ENCODE assay signal across 8 cellular contexts in the genomic region with DNA sequence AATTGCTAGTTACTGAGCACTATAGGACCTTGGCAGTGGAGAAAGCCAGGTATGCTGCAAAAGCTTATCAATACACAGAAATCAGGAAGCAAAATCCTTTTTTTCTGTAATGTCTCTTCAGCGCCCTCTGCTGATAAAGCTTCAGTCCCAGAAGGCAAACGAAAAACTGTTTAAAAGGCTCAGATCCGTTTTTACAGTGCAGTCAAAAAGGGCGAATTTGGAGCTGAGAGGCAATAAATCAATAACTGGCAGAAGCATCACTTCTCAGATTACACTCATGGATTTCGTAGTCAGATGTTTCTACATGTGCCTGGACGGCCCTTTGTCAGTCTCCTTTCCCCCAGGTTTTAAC. TPM values are rescaled to one million over a fixed set of nuclear protein-coding genes. Genes with fewer than 3 reads are reported as not detected.
DNase-seq lines count a peak whose midpoint lies in the region; ATAC-seq and TF ChIP-seq lines count a peak whose summit lies in the region.

No MANE protein-coding gene starts in this region.

- TF ChIP-seq POLR2A in right lobe of liver (IDR thresholded peaks at IDR 0.05): no peak

- ATAC-seq in right lobe of liver: peak; percentile 6 to 38 (median 11)
- no peak for ATAC-seq in GM21360 (IDR thresholded peaks at IDR 0.05; ENCODE audit: unreplicated experiment)
- ATAC-seq in GM19035 (IDR thresholded peaks at IDR 0.05; ENCODE audit: unreplicated experiment): no peak

- TF ChIP-seq CTCF in HFFc6 (IDR thresholded peaks at IDR 0.05) (peak; percentile 74), brain microvascular endothelial cell (IDR thresholded peaks at IDR 0.05; ENCODE audit: low read depth, low read length, missing control alignments) (peak; percentile 53), right lobe of liver (IDR thresholded peaks at IDR 0.05) (peak; percentile 39 to 78 (median 58))

- peaks cover 12% of the 10 kb centered on the region; the same call in 1 of the 2 replicates for H3K9me3 Mint-ChIP-seq in HFFc6

- peak overlapping the region; percentile 94 for H3K27ac Mint-ChIP-seq in HFFc6

- peak overlapping the region; percentile 96 for H3K4me3 Mint-ChIP-seq in HFFc6

- peak; percentile 61 for DNase-seq in DMS 273 treated with DMSO at 0.1 percent for 48 hours (lab: John Stamatoyannopoulos, UW)
- no peak for DNase-seq in HFFc6
- peak; percentile 78 to 85 for DNase-seq in NOMO-1 (lab: John Stamatoyannopoulos, UW; ENCODE audit: unreplicated experiment in 2 of 2)
- DNase-seq in brain microvascular endothelial cell: no peak
- DNase-seq in right lobe of liver: no peak

- peaks cover 27% of the 10 kb centered on the region for H3K4me1 Mint-ChIP-seq in HFFc6 (ENCODE audit: low read depth)

- intact Hi-C loops in right lobe of liver (cut with DNase I): no loop called here

- peaks cover 0 to 20% (median 8%) of the 10 kb centered on the region in 4 donors for H3K4me1 ChIP-seq in right lobe of liver

- H3K4me3 ChIP-seq in brain microvascular endothelial cell (ENCODE audit: low read depth, low read length) (peak overlapping the region; percentile 49), right lobe of liver (peak overlapping the region; percentile 83 to 90 (median 89))

- in situ Hi-C loops in brain microvascular endothelial cell (cut with HindIII; ENCODE audit: low pct_ligation_motif_present, low sequenced_read_pairs): no loop called here

- no peaks in the 10 kb centered on the region for H3K27me3 ChIP-seq in brain microvascular endothelial cell (replicated peaks)
- no peaks in the 10 kb centered on the region for H3K27me3 ChIP-seq in right lobe of liver

- peak overlapping the region; percentile 72 for H3K27ac ChIP-seq in brain microvascular endothelial cell
- H3K27ac ChIP-seq in right lobe of liver: peak overlapping the region; percentile 98
- H3K27ac ChIP-seq in temporal lobe (ENCODE audit: low read depth, low read length): peak overlapping the region; percentile 97

- WGBS in right lobe of liver (ENCODE audit: insufficient coverage, low coverage, low lambda C conversion rate, missing lambda C conversion rate): 4% methylated on average over 6 of the region's 6 CpGs

- H3K36me3 Mint-ChIP-seq in HFFc6 (ENCODE audit: low read depth): no peaks in the 10 kb centered on the region

- peaks cover 2% of the 10 kb centered on the region for H3K27me3 Mint-ChIP-seq in HFFc6 (ENCODE audit: insufficient read depth)

- H3K9me3 ChIP-seq in right lobe of liver: no peaks in the 10 kb centered on the region

- H3K36me3 ChIP-seq in brain microvascular endothelial cell (replicated peaks) (no peaks in the 10 kb centered on the region), right lobe of liver (no peaks in the 10 kb centered on the region)

RNA-seq across cellular contexts. Expression of a gene that starts 1.1 kb away (rescaled TPM):
- 10 to 100 TPM; 29.1 to 47.7 (median 39.0) TPM for total RNA-seq in HFFc6 (2021; fragmentation: NEBNext Ultra II Directional; extraction: Animal tissue kit (Norgen Biotek cat#: 25700))
- total RNA-seq in right lobe of liver (10 to 100 TPM; 48.1 to 68.8 (median 61.9) TPM), temporal lobe (53.4 TPM)

Comparison
In these comparisons a context has a peak if more than half of its experiments do, and no peak if none do; other contexts are left out.
1. DNase-seq: peak in DMS 273 treated with DMSO at 0.1 percent for 48 hours (single experiment) and NOMO-1 (2 of 2); none in HFFc6 (single experiment), brain microvascular endothelial cell (single experiment) and right lobe of liver (0 of 3).
2. ATAC-seq: peak in right lobe of liver (4 of 4); none in GM21360 (single experiment) and GM19035 (single experiment).
3. Peak in every context shown above with its lines, with median percentiles within 50 percentile points of each other: CTCF ChIP-seq and H3K27ac ChIP-seq.